ENCODE assay signal across 1 cellular context in the genomic region with DNA sequence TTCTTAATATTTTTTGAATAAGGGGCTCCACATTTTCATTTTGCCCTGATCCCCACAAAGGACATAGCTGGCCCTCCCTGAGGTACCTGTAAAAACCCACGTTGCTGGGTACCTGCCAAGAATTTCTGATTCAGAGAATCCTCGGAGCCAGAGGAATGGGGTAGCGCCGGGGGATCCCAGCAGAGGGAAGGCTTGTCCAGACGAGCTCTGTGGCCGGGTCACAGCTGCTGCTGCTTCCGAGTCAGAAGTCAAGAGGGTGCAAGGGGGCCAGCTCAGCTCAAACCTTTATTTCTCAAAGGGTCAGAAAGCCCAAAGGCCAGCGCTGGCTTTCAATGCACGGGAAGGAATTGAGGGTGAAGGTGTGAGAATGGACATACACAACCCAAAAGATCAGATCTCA.
TF ChIP-seq lines count a peak whose summit lies in the region.

No MANE protein-coding gene starts in this region.

TF ChIP-seq in H1, 55 proteins besides CTCF, POLR2A, EP300 and RAD21 (continued from another document):
- TF ChIP-seq, protein P1, sequence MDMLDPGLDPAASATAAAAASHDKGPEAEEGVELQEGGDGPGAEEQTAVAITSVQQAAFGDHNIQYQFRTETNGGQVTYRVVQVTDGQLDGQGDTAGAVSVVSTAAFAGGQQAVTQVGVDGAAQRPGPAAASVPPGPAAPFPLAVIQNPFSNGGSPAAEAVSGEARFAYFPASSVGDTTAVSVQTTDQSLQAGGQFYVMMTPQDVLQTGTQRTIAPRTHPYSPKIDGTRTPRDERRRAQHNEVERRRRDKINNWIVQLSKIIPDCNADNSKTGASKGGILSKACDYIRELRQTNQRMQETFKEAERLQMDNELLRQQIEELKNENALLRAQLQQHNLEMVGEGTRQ (IDR thresholded peaks at IDR 0.05; ENCODE audit: low read length): no peak
- TF ChIP-seq GTF2F1 (IDR thresholded peaks at IDR 0.05; ENCODE audit: borderline replicate concordance, low read depth, low read length) (no peak), TAF1 (IDR thresholded peaks at IDR 0.05; ENCODE audit: low read depth, low read length) (no peak), CBX5 (IDR thresholded peaks at IDR 0.05; ENCODE audit: low read depth, low read length) (no peak), KDM1A (IDR thresholded peaks at IDR 0.05; ENCODE audit: borderline replicate concordance, low read length) (no peak), HDAC2 (IDR thresholded peaks at IDR 0.05; ENCODE audit: borderline replicate concordance in 1 of 2, low read depth in 2 of 2, low read length in 2 of 2) (no peak)
